Comparison of ENCODE assay signal across 8 cellular contexts in the genomic region with DNA sequence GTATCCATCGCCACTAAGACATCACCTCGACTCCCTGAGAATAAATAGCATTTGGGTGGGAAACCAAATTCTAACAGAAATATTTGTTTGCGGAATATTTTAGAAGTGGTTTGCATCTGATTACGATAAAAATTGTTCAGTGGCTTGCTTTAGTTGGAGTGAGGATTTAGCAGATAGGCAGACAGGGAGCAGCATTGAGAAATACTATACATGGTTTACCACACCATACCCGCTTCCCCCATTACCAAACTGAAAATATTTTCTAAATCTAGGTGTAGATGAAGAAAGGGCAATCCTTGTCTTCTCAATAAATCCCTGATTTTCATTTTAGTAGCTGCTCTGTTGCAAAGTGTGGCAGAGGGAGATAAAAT. TPM values are rescaled to one million over a fixed set of nuclear protein-coding genes. Genes with fewer than 3 reads are reported as not detected.
A peak's percentile ranks its signal among the peaks of the same experiment; 100 is the strongest.
DNase-seq lines count a peak whose midpoint lies in the region; ATAC-seq and TF ChIP-seq lines count a peak whose summit lies in the region.

No MANE protein-coding gene starts in this region.

- H3K9me3 ChIP-seq in HEK293 (ENCODE audit: control insufficient read depth, insufficient read depth, low read depth, low read length), result no peaks in the 10 kb centered on the region
- no peaks in the 10 kb centered on the region for H3K9me3 ChIP-seq in T-helper 17 cell (ENCODE audit: control insufficient read depth, low read length, poor library complexity, severe bottlenecking)
- no peaks in the 10 kb centered on the region for H3K9me3 ChIP-seq in skeletal muscle tissue (ENCODE audit: control insufficient read depth in 3 of 3, low read length in 3 of 3)

- DNase-seq in T-helper 17 cell (no peak), foreskin fibroblast (peak in 1 of 2 donors; percentile 41), cerebellar cortex (ENCODE audit: low spot score) (no peak), foreskin melanocyte (no peak), NCI-H82 (lab: John Stamatoyannopoulos, UW) (no peak)

- peaks cover 22% of the 10 kb centered on the region for H3K4me1 Mint-ChIP-seq in T-helper 17 cell

- ATAC-seq in T-helper 17 cell, result no peak
- ATAC-seq in HG02763 (IDR thresholded peaks at IDR 0.05; ENCODE audit: unreplicated experiment), result no peak

- H3K36me3 ChIP-seq in HEK293 (ENCODE audit: control insufficient read depth in 2 of 2, insufficient read depth in 1 of 2, low read length in 2 of 2), result peaks cover 0 to 8% of the 10 kb centered on the region in 2 experiments; a peak in 1 of 3 replicates
- H3K36me3 ChIP-seq in skeletal muscle tissue (ENCODE audit: control insufficient read depth in 3 of 3, insufficient read depth in 3 of 3, low read length in 3 of 3), result peaks cover 0 to 3% (median 3%) of the 10 kb centered on the region in 3 donors

- H3K9ac ChIP-seq in skeletal muscle tissue (ENCODE audit: low read depth in 1 of 3, low read length in 3 of 3), result peak overlapping the region; percentile 57 to 78 (median 72)

- peak overlapping the region; percentile 65 for H3K4me3 Mint-ChIP-seq in T-helper 17 cell

- TF ChIP-seq CTCF in HEK293 (tag by site-specific recombination; IDR thresholded peaks at IDR 0.05), result no peak
- no peak for TF ChIP-seq CTCF in foreskin fibroblast (IDR thresholded peaks at IDR 0.05; ENCODE audit: low read depth, low read length)

- peaks cover 3% of the 10 kb centered on the region for H3K36me3 Mint-ChIP-seq in T-helper 17 cell (ENCODE audit: low read depth)

- H3K4me3 ChIP-seq in HEK293 (ENCODE audit: low read depth, low read length) (peak overlapping the region; percentile 27; the same call in 1 of the 2 replicates), foreskin fibroblast (ENCODE audit: low read depth in 1 of 2, low read length in 2 of 2) (peak overlapping the region; percentile 30 to 42), skeletal muscle tissue (ENCODE audit: low read length in 3 of 3) (peak overlapping the region; percentile 68 to 77 (median 69))

- H3K27me3 Mint-ChIP-seq in T-helper 17 cell, result peaks cover 47% of the 10 kb centered on the region

- POLR2A ChIA-PET in HEK293 (lab: Yijun Ruan, JAX), result interaction anchor here (0.5 to 6.5 kb wide), 29 partner anchors 10 to 318 kb away, joined by 3 to 85 read pairs (median 6); a partner anchor contains a TSS

- H3K4me1 ChIP-seq in HEK293 (ENCODE audit: control insufficient read depth, insufficient read depth, low read length) (peaks cover 23% of the 10 kb centered on the region), skeletal muscle tissue (ENCODE audit: control insufficient read depth in 3 of 3, insufficient read depth in 3 of 3, low read length in 3 of 3) (peaks cover 39 to 69% (median 42%) of the 10 kb centered on the region in 3 donors)

- H3K27ac ChIP-seq in HEK293 (ENCODE audit: extremely low read depth, low read depth, low read length) (peak overlapping the region; percentile 82), skeletal muscle tissue (ENCODE audit: low read depth, low read length) (peak overlapping the region; percentile 57)

- peak overlapping the region; percentile 78 for H3K27ac Mint-ChIP-seq in T-helper 17 cell

- peaks cover 0 to 7% (median 0%) of the 10 kb centered on the region in 3 donors for H3K27me3 ChIP-seq in skeletal muscle tissue (ENCODE audit: control insufficient read depth in 3 of 3, insufficient read depth in 3 of 3, low read length in 3 of 3)

- CTCF ChIA-PET in HEK293 (lab: Yijun Ruan, JAX), result interaction anchor here (0.5 to 1.7 kb wide), 7 partner anchors 36 to 530 kb away, joined by 3 to 14 read pairs (median 4); no protein-coding TSS in a partner anchor

TF ChIP-seq in HEK293, 187 proteins besides CTCF, POLR2A, EP300 and RAD21:
- no peak for TF ChIP-seq ZNF157 (tag by site-specific recombination; IDR thresholded peaks at IDR 0.05)
- TF ChIP-seq, protein P1, sequence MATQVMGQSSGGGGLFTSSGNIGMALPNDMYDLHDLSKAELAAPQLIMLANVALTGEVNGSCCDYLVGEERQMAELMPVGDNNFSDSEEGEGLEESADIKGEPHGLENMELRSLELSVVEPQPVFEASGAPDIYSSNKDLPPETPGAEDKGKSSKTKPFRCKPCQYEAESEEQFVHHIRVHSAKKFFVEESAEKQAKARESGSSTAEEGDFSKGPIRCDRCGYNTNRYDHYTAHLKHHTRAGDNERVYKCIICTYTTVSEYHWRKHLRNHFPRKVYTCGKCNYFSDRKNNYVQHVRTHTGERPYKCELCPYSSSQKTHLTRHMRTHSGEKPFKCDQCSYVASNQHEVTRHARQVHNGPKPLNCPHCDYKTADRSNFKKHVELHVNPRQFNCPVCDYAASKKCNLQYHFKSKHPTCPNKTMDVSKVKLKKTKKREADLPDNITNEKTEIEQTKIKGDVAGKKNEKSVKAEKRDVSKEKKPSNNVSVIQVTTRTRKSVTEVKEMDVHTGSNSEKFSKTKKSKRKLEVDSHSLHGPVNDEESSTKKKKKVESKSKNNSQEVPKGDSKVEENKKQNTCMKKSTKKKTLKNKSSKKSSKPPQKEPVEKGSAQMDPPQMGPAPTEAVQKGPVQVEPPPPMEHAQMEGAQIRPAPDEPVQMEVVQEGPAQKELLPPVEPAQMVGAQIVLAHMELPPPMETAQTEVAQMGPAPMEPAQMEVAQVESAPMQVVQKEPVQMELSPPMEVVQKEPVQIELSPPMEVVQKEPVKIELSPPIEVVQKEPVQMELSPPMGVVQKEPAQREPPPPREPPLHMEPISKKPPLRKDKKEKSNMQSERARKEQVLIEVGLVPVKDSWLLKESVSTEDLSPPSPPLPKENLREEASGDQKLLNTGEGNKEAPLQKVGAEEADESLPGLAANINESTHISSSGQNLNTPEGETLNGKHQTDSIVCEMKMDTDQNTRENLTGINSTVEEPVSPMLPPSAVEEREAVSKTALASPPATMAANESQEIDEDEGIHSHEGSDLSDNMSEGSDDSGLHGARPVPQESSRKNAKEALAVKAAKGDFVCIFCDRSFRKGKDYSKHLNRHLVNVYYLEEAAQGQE (tag by site-specific recombination; IDR thresholded peaks at IDR 0.05), result no peak
- TF ChIP-seq ZNF335 (tag by site-specific recombination; conservative IDR thresholded peaks at IDR 0.05), result peak; percentile 44; the same call in 1 of the 2 replicates
- TF ChIP-seq, protein P2, sequence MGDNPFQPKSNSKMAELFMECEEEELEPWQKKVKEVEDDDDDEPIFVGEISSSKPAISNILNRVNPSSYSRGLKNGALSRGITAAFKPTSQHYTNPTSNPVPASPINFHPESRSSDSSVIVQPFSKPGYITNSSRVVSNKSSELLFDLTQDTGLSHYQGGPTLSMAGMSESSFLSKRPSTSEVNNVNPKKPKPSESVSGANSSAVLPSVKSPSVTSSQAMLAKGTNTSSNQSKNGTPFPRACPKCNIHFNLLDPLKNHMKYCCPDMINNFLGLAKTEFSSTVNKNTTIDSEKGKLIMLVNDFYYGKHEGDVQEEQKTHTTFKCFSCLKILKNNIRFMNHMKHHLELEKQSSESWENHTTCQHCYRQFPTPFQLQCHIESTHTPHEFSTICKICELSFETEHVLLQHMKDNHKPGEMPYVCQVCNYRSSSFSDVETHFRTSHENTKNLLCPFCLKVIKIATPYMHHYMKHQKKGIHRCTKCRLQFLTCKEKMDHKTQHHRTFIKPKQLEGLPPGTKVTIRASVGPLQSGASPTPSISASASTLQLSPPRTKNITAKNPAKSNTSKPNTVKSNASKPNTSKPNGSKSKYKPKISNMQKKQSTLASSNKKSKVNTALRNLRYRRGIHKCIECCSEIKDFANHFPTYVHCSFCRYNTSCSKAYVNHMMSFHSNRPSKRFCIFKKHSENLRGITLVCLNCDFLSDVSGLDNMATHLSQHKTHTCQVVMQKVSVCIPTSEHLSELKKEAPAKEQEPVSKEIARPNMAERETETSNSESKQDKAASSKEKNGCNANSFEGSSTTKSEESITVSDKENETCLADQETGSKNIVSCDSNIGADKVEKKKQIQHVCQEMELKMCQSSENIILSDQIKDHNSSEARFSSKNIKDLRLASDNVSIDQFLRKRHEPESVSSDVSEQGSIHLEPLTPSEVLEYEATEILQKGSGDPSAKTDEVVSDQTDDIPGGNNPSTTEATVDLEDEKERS (tag by site-specific recombination; IDR thresholded peaks at IDR 0.05), result no peak
- no peak for TF ChIP-seq ZNF211 (tag by site-specific recombination; IDR thresholded peaks at IDR 0.05; ENCODE audit: low read depth)

RNA-seq across cellular contexts. Expression of a gene that starts 0.9 kb away (rescaled TPM):
- total RNA-seq in T-helper 17 cell, result under 1 TPM; 0.22 to 0.29 TPM
- total RNA-seq in skeletal muscle tissue, result 8.4 TPM
